2 cellular contexts compared by ENCODE assay signal in genomic region chr12:104201238-104202001, GRCh38.
A peak's percentile ranks its signal among the peaks of the same experiment; 100 is the strongest.
TF ChIP-seq lines count a peak whose summit lies in the region.

No MANE protein-coding gene starts in this region.

TF ChIP-seq in GM23338, 12 proteins besides CTCF, POLR2A, EP300 and RAD21:
- no peak for TF ChIP-seq JUNB (IDR thresholded peaks at IDR 0.05; ENCODE audit: unreplicated experiment)
- no peak for TF ChIP-seq EZH2 (IDR thresholded peaks at IDR 0.05; ENCODE audit: low read depth, unreplicated experiment)

TF ChIP-seq in H1, 55 proteins besides CTCF, POLR2A, EP300 and RAD21:
- TF ChIP-seq HDAC6 (IDR thresholded peaks at IDR 0.05; ENCODE audit: low read depth, low read length), result no peak
- 0 out of 2 replicates have a peak, but pooled peaks have one; percentile 6 for TF ChIP-seq TEAD4 (IDR thresholded peaks at IDR 0.05; ENCODE audit: low read depth, low read length)
- TF ChIP-seq SIN3A (conservative IDR thresholded peaks at IDR 0.05 in 1 of 2, IDR thresholded peaks at IDR 0.05 in 1 of 2; ENCODE audit: low read depth in 1 of 2, low read length in 2 of 2), result 0 out of 4 replicates have a peak, but pooled peaks of 1 of the 2 experiments have one; percentile 42
- TF ChIP-seq POU5F1 (IDR thresholded peaks at IDR 0.05; ENCODE audit: low read depth, low read length), result no peak
- TF ChIP-seq SUZ12 (IDR thresholded peaks at IDR 0.05; ENCODE audit: low read length), result no peak
- TF ChIP-seq ATF3 (IDR thresholded peaks at IDR 0.05; ENCODE audit: insufficient read depth, low read depth, low read length), result no peak
TF ChIP-seq in H1: peak in this region for 2.
